9 cellular contexts compared by ENCODE assay signal in genomic region chr2:40488101-40488598, GRCh38. TPM values are rescaled to one million over a fixed set of nuclear protein-coding genes. Genes with fewer than 3 reads are reported as not detected.
DNase-seq lines count a peak whose midpoint lies in the region; ATAC-seq and TF ChIP-seq lines count a peak whose summit lies in the region.
"Had no signal": no experiment of that assay in that cellular context is flagged by ENCODE, and none has a peak within 500 bp of the region (broad histone marks: within the 10 kb centered on the region; RNA-seq: fewer than 3 reads in every experiment).

No MANE protein-coding gene starts in this region.

- intact Hi-C loops in left lung (cut with DNase I) = no loop called here

- no peak overlapping the region for H3K4me3 Mint-ChIP-seq in activated T-cell treated with anti-CD3 and anti-CD28 coated beads, Interleukin-2, amount 50 U/mL, for 72 hours

- H3K36me3 Mint-ChIP-seq in activated T-cell treated with anti-CD3 and anti-CD28 coated beads, Interleukin-2, amount 50 U/mL, for 72 hours (ENCODE audit: insufficient read depth in 2 of 2) = no peaks in the 10 kb centered on the region
- H3K36me3 Mint-ChIP-seq: T-cell had no signal

- TF ChIP-seq CTCF in astrocyte of the cerebellum (IDR thresholded peaks at IDR 0.05; ENCODE audit: low read depth, low read length, missing control alignments) (peak; percentile 50), left lung (IDR thresholded peaks at IDR 0.05) (peak in 1 of 2 donors; percentile 22)

- no peak overlapping the region for H3K4me3 ChIP-seq in astrocyte of the cerebellum (ENCODE audit: low read depth, low read length)
- H3K4me3 ChIP-seq in left lung = no peak overlapping the region

- H3K36me3 ChIP-seq in left lung = no peaks in the 10 kb centered on the region

- ATAC-seq in left lung (peak; percentile 73), GM21390 (IDR thresholded peaks at IDR 0.05; ENCODE audit: unreplicated experiment) (no peak)
- ATAC-seq in activated T-cell treated with anti-CD3 and anti-CD28 coated beads, Interleukin-2, amount 50 U/mL, for 72 hours (replicated peaks in 1 of 2) = no peak

- DNase-seq in AG08395 (ENCODE audit: low spot score) (peak; percentile 54), KBM-7 (peak; percentile 60), astrocyte of the cerebellum (ENCODE audit: low read depth) (no peak), left lung (no peak), cerebellar nuclear complex (lab: John Stamatoyannopoulos, UW) (no peak), NCI-H2029 treated with DMSO at 0.1 percent for 48 hours (lab: John Stamatoyannopoulos, UW) (no peak)
- DNase-seq in activated T-cell treated with anti-CD3 and anti-CD28 coated beads, Interleukin-2, amount 50 U/mL, for 72 hours = no peak
- DNase-seq: T-cell had no signal

- peaks cover 0 to 9% of the 10 kb centered on the region in 2 donors for H3K9me3 ChIP-seq in left lung

- no peaks in the 10 kb centered on the region for H3K27me3 ChIP-seq in left lung

- H3K27ac Mint-ChIP-seq in activated T-cell treated with anti-CD3 and anti-CD28 coated beads, Interleukin-2, amount 50 U/mL, for 72 hours = no peak overlapping the region
- H3K27ac Mint-ChIP-seq: T-cell had no signal

- peaks cover 7 to 59% of the 10 kb centered on the region in 2 donors for H3K4me1 ChIP-seq in left lung

- H3K27ac ChIP-seq in left lung = peak overlapping the region in 1 of 2 donors; percentile 39

- no peaks in the 10 kb centered on the region for H3K9me3 Mint-ChIP-seq in activated T-cell treated with anti-CD3 and anti-CD28 coated beads, Interleukin-2, amount 50 U/mL, for 72 hours
- H3K9me3 Mint-ChIP-seq: T-cell had no signal

- in situ Hi-C loops in KBM-7 (cut with MboI; ENCODE audit: low pct_unique_long_range_greater_than_20kb, low sequenced_read_pairs) = no loop called here
- in situ Hi-C loops in astrocyte of the cerebellum (cut with HindIII; ENCODE audit: low sequenced_read_pairs) = no loop called here

- H3K27me3 Mint-ChIP-seq in activated T-cell treated with anti-CD3 and anti-CD28 coated beads, Interleukin-2, amount 50 U/mL, for 72 hours (ENCODE audit: low read depth) = no peaks in the 10 kb centered on the region
- H3K27me3 Mint-ChIP-seq: T-cell had no signal

- H3K4me1 Mint-ChIP-seq in activated T-cell treated with anti-CD3 and anti-CD28 coated beads, Interleukin-2, amount 50 U/mL, for 72 hours (ENCODE audit: low read depth) = peaks cover 13% of the 10 kb centered on the region

RNA-seq across cellular contexts. Expression of gene SLC8A1, which starts 36.3 kb away (rescaled TPM):
- 10 to 100 TPM; 29.9 to 39.7 TPM for total RNA-seq in left lung
- 1 to 10 TPM in 1 of 2 donors, under 1 TPM in 1; 0.58 to 1.9 TPM for total RNA-seq in activated T-cell treated with anti-CD3 and anti-CD28 coated beads, Interleukin-2, amount 50 U/mL, for 72 hours

Comparison
In these comparisons a context has a peak if more than half of its experiments do, and no peak if none do; other contexts are left out.
1. DNase-seq: peak in AG08395 (single experiment) and KBM-7 (single experiment); none in astrocyte of the cerebellum (single experiment), left lung (0 of 2), cerebellar nuclear complex (0 of 2), NCI-H2029 treated with DMSO at 0.1 percent for 48 hours (single experiment) and activated T-cell treated with anti-CD3 and anti-CD28 coated beads, Interleukin-2, amount 50 U/mL, for 72 hours (0 of 2).
2. RNA of gene SLC8A1, which starts 36.3 kb away (total RNA-seq): 29.9 to 39.7 TPM in left lung; 0.58 to 1.9 TPM in activated T-cell treated with anti-CD3 and anti-CD28 coated beads, Interleukin-2, amount 50 U/mL, for 72 hours; every median in the first group is over 10 times any median in the second.